Comparison of ENCODE assay signal across 1 cellular context in the genomic region with DNA sequence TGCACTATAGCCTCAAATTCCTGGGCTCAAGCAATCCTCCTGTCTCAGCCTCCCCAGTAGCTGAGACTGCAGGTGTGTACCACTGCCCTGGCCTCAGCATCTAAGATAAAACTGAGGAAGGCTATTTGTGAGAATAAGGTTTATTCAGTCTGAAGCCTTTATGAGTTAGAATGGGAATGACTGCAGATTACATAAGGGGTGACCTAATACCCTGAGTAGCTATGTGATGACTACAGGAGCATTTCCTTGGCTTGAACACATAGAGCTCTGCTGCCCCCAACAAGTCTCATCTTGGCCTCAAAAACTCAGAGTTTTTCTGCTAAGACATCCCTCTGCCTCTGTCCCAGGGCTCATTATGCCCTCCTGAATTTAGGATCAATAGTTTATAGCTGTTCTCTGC.
TF ChIP-seq lines count a peak whose summit lies in the region.

No MANE protein-coding gene starts in this region.

TF ChIP-seq in SK-N-SH, 30 proteins besides CTCF, POLR2A, EP300 and RAD21 (continued from another document):
- TF ChIP-seq FOXM1 (IDR thresholded peaks at IDR 0.05; ENCODE audit: low read depth): no peak
